Comparison of ENCODE assay signal across 9 cellular contexts in the genomic region with DNA sequence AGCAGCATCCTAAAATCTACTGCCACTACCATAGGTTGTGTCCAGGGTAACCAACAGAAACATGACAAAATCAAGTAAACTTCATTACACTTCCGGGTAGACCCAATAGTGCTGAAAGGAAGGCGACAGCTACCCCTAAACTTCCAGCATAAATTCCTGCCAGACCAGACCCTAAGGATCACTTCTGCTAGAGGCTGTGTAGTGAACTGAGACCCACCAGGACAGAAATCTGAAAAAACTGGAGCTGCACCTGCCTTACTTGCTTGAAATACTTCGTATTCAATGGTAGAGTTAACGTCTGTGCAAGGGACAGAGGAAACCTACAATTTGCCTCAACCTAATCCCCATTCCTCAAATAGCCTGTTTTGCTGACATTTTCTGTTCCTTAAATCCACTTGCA. TPM values are rescaled to one million over a fixed set of nuclear protein-coding genes. Genes with fewer than 3 reads are reported as not detected.
DNase-seq lines count a peak whose midpoint lies in the region; ATAC-seq and TF ChIP-seq lines count a peak whose summit lies in the region.
"Had no signal": no experiment of that assay in that cellular context is flagged by ENCODE, and none has a peak within 500 bp of the region (broad histone marks: within the 10 kb centered on the region; RNA-seq: fewer than 3 reads in every experiment).

No MANE protein-coding gene starts in this region.

- 94% methylated on average over 4 of the region's 4 CpGs; no CpG with 5 or more reads in 1 of the 2 experiments for WGBS in mesodermal cell (ENCODE audit: insufficient coverage in 2 of 2), 2 experiments

- DNase-seq in CD1c-positive myeloid dendritic cell (ENCODE audit: extremely low spot score) (peak; percentile 48), HFFc6 (no peak), NCI-H1436 treated with DMSO at 0.1 percent for 48 hours (lab: John Stamatoyannopoulos, UW) (no peak), NCI-H2171 (lab: John Stamatoyannopoulos, UW) (no peak)
- DNase-seq in activated T-cell treated with anti-CD3 and anti-CD28 coated beads, Interleukin-2, amount 50 U/mL, for 72 hours: no peak
- no peak for DNase-seq in stimulated activated naive CD4-positive, alpha-beta T cell (lab: John Stamatoyannopoulos, UW)

- H3K27me3 Mint-ChIP-seq in HFFc6 (ENCODE audit: insufficient read depth): no peaks in the 10 kb centered on the region
- H3K27me3 Mint-ChIP-seq in activated T-cell treated with anti-CD3 and anti-CD28 coated beads, Interleukin-2, amount 50 U/mL, for 72 hours (ENCODE audit: low read depth): no peaks in the 10 kb centered on the region

- H3K36me3 ChIP-seq in mesodermal cell (ENCODE audit: control insufficient read depth, insufficient read depth, low read length): peaks cover 54% of the 10 kb centered on the region
- H3K36me3 ChIP-seq: thoracic aorta had no signal

- H3K4me3 Mint-ChIP-seq in HFFc6: peak overlapping the region; percentile 88
- peak overlapping the region; percentile 89 to 95 for H3K4me3 Mint-ChIP-seq in activated T-cell treated with anti-CD3 and anti-CD28 coated beads, Interleukin-2, amount 50 U/mL, for 72 hours

- ATAC-seq in activated T-cell treated with anti-CD3 and anti-CD28 coated beads, Interleukin-2, amount 50 U/mL, for 72 hours (replicated peaks in 1 of 2): no peak
- ATAC-seq in GM18867 (IDR thresholded peaks at IDR 0.05; ENCODE audit: unreplicated experiment): no peak

- H3K9me3 ChIP-seq in mesodermal cell (ENCODE audit: control insufficient read depth, low read length): no peaks in the 10 kb centered on the region
- H3K9me3 ChIP-seq: thoracic aorta had no signal

- H3K4me3 ChIP-seq in mesodermal cell (ENCODE audit: extremely low read depth, insufficient read depth, low read length, poor library complexity, severe bottlenecking): no peak overlapping the region

- H3K4me1 ChIP-seq in mesodermal cell (ENCODE audit: control insufficient read depth, insufficient read depth, low read length, poor library complexity, severe bottlenecking): peaks cover 6% of the 10 kb centered on the region

- peak overlapping the region; percentile 97 for H3K27ac Mint-ChIP-seq in HFFc6
- H3K27ac Mint-ChIP-seq in activated T-cell treated with anti-CD3 and anti-CD28 coated beads, Interleukin-2, amount 50 U/mL, for 72 hours: peak overlapping the region; percentile 99

- H3K9me3 Mint-ChIP-seq in HFFc6: no peaks in the 10 kb centered on the region
- no peaks in the 10 kb centered on the region for H3K9me3 Mint-ChIP-seq in activated T-cell treated with anti-CD3 and anti-CD28 coated beads, Interleukin-2, amount 50 U/mL, for 72 hours

- peak overlapping the region; percentile 100 for H3K27ac ChIP-seq in mesodermal cell (ENCODE audit: low read depth, low read length, severe bottlenecking)

- no peak for TF ChIP-seq CTCF in HFFc6 (IDR thresholded peaks at IDR 0.05)

- peaks cover 72% of the 10 kb centered on the region for H3K4me1 Mint-ChIP-seq in HFFc6 (ENCODE audit: low read depth)
- peaks cover 89% of the 10 kb centered on the region for H3K4me1 Mint-ChIP-seq in activated T-cell treated with anti-CD3 and anti-CD28 coated beads, Interleukin-2, amount 50 U/mL, for 72 hours (ENCODE audit: low read depth)

- H3K36me3 Mint-ChIP-seq in HFFc6 (ENCODE audit: low read depth): peaks cover 49% of the 10 kb centered on the region
- peaks cover 5 to 42% of the 10 kb centered on the region in 2 donors for H3K36me3 Mint-ChIP-seq in activated T-cell treated with anti-CD3 and anti-CD28 coated beads, Interleukin-2, amount 50 U/mL, for 72 hours (ENCODE audit: insufficient read depth in 2 of 2)

RNA-seq across cellular contexts. Expression of gene SECISBP2, which starts 1.0 kb away (rescaled TPM):
- total RNA-seq in HFFc6 (2021; fragmentation: NEBNext Ultra II Directional; extraction: Animal tissue kit (Norgen Biotek cat#: 25700)): 10 to 100 TPM; 13.8 to 20.3 (median 17.3) TPM
- total RNA-seq in activated T-cell treated with anti-CD3 and anti-CD28 coated beads, Interleukin-2, amount 50 U/mL, for 72 hours: 10 to 100 TPM; 41.6 to 47.0 TPM
- 34.5 TPM for polyA plus RNA-seq in mesodermal cell (2013, experiment 1 of 2)
- 35.6 TPM for polyA plus RNA-seq in mesodermal cell (2013, experiment 2 of 2)

RNA-seq across cellular contexts. Expression of gene CKS2, which starts 6.3 kb away (rescaled TPM):
- total RNA-seq in HFFc6 (2021; fragmentation: NEBNext Ultra II Directional; extraction: Animal tissue kit (Norgen Biotek cat#: 25700)): 100 to 1,000 TPM in 5 of 6 experiments, 10 to 100 TPM in 1; 65.7 to 135 (median 123) TPM
- total RNA-seq in activated T-cell treated with anti-CD3 and anti-CD28 coated beads, Interleukin-2, amount 50 U/mL, for 72 hours: 100 to 1,000 TPM; 145 to 155 TPM
- polyA plus RNA-seq in mesodermal cell (2013, experiment 1 of 2): 278 TPM
- 296 TPM for polyA plus RNA-seq in mesodermal cell (2013, experiment 2 of 2)
